ENCODE assay signal across 18 cellular contexts in the genomic region with DNA sequence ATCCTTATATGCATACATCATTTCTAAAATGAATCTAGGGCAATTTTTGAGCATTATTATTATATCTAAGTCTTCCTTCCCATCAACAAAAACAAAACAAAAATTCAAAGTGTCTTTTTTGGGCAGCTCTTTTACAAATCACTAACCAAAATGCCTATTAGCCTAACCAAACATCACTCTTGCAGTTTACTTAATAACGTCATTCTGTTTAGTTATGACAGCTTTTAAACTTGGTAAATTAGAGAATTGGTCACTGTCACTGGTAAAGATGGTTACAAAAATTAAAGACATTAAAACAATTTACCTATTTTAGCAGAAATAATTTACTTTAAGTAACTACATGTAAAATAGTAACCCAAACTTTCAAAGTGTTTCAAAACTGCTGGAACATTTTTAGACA. TPM values are rescaled to one million over a fixed set of nuclear protein-coding genes. Genes with fewer than 3 reads are reported as not detected.
A peak's percentile ranks its signal among the peaks of the same experiment; 100 is the strongest.
DNase-seq lines count a peak whose midpoint lies in the region; ATAC-seq, FAIRE-seq and TF ChIP-seq lines count a peak whose summit lies in the region.
"Had no signal": no experiment of that assay in that cellular context is flagged by ENCODE, and none has a peak within 500 bp of the region (broad histone marks: within the 10 kb centered on the region; RNA-seq: fewer than 3 reads in every experiment).

No MANE protein-coding gene starts in this region.

- H3K4me3 Mint-ChIP-seq in nephron, result peak overlapping the region; percentile 5 to 47 (median 13)
- H3K4me3 Mint-ChIP-seq: WTC11 had no signal

- H3K27me3 Mint-ChIP-seq in nephron (ENCODE audit: low read depth), result peaks cover 37% of the 10 kb centered on the region

- no peak overlapping the region for H2AFZ ChIP-seq in fibroblast of lung (ENCODE audit: low read length)

- TF ChIP-seq RAD21 in A549 (conservative IDR thresholded peaks at IDR 0.05 in 1 of 2, IDR thresholded peaks at IDR 0.05 in 1 of 2), result no peak

- no peak for TF ChIP-seq POLR2A in A549 (IDR thresholded peaks at IDR 0.05; ENCODE audit: low read length)

- no peak for TF ChIP-seq CTCF in A549 (IDR thresholded peaks at IDR 0.05)
- no peak for TF ChIP-seq CTCF in Panc1 (IDR thresholded peaks at IDR 0.05)
- TF ChIP-seq CTCF in fibroblast of lung (conservative IDR thresholded peaks at IDR 0.05 in 1 of 2, IDR thresholded peaks at IDR 0.05 in 1 of 2; ENCODE audit: low read depth in 1 of 2, low read length in 2 of 2), result no peak
- TF ChIP-seq CTCF in nephron (IDR thresholded peaks at IDR 0.05; ENCODE audit: unreplicated experiment in 3 of 3), result no peak

- no peaks in the 10 kb centered on the region for H3K27me3 ChIP-seq in Panc1 (ENCODE audit: control insufficient read depth, insufficient read depth, low read length)
- H3K27me3 ChIP-seq in fibroblast of lung (ENCODE audit: control insufficient read depth, insufficient read depth, low read length), result no peaks in the 10 kb centered on the region
- H3K27me3 ChIP-seq: ovary had no signal

- WGBS in A549 (ENCODE audit: missing lambda C conversion rate), result 18% methylated on average over 1 of the region's 1 CpG

- POLR2A ChIA-PET in A549 (lab: Yijun Ruan, JAX) (no interaction called here), Panc1 (lab: Charles Lee) (interaction anchor here (0.6 to 0.9 kb wide), 2 partner anchors 20 to 355 kb away, joined by 3 to 5 read pairs; no protein-coding TSS in a partner anchor)

- H3K4me3 ChIP-seq in A549 (no peak overlapping the region), Panc1 (ENCODE audit: low read depth in 2 of 2, low read length in 2 of 2) (peak overlapping the region; percentile 90 to 98; a peak in 3 of 4 replicates), fibroblast of lung (replicated peaks in 1 of 4; ENCODE audit: control extremely low read depth in 1 of 4, insufficient read depth in 1 of 4, low read depth in 3 of 4, low read length in 4 of 4) (peak overlapping the region in 1 of 4 experiments; percentile 71)
- H3K4me3 ChIP-seq: ovary had no signal

- H3K9me3 ChIP-seq in A549, result no peaks in the 10 kb centered on the region
- no peaks in the 10 kb centered on the region for H3K9me3 ChIP-seq in Panc1 (ENCODE audit: control insufficient read depth, insufficient read depth, low read depth, low read length)
- no peaks in the 10 kb centered on the region for H3K9me3 ChIP-seq in fibroblast of lung (ENCODE audit: control insufficient read depth, insufficient read depth, low read depth, low read length)
- H3K9me3 ChIP-seq: gastroesophageal sphincter, ovary had no signal

- H3K36me3 ChIP-seq in Panc1 (ENCODE audit: control insufficient read depth, insufficient read depth, low read length) (peaks cover 12% of the 10 kb centered on the region), fibroblast of lung (ENCODE audit: control insufficient read depth, insufficient read depth, low read length) (no peaks in the 10 kb centered on the region)
- H3K36me3 ChIP-seq: gastroesophageal sphincter, ovary had no signal

- H3K4me2 ChIP-seq in A549, result peak overlapping the region; percentile 98
- H3K4me2 ChIP-seq in fibroblast of lung (ENCODE audit: extremely low read depth, insufficient read depth, low read length), result peak overlapping the region; percentile 81

- CTCF ChIA-PET in A549 (lab: Yijun Ruan, JAX), result interaction anchor here (0.6 to 5.2 kb wide), 6 partner anchors 101 to 232 kb away, joined by 3 to 34 read pairs (median 6); no protein-coding TSS in a partner anchor
- CTCF ChIA-PET in Panc1 (lab: Charles Lee), result no interaction called here

- peaks cover 28% of the 10 kb centered on the region for H3K4me1 Mint-ChIP-seq in nephron

- DNase-seq in A549 (ENCODE audit: low read depth in 1 of 2, low spot score in 1 of 2), result no peak
- no peak for DNase-seq in Panc1 (ENCODE audit: low read depth, low spot score)
- no peak for DNase-seq in fibroblast of lung (ENCODE audit: low read depth in 2 of 2)
- no peak for DNase-seq in caudate nucleus (lab: John Stamatoyannopoulos, UW)
- DNase-seq in NCI-H2107 (lab: John Stamatoyannopoulos, UW), result no peak
- DNase-seq in HPDE6-E6E7 (ENCODE audit: extremely low spot score), result no peak
- DNase-seq: activated gamma-delta T cell, aorta, COR-L47, Kasumi-1, NCI-H1694 treated with DMSO at 0.1 percent for 48 hours, NCI-H510A, ovary, substantia nigra had no signal

- FAIRE-seq in A549 (lab: Jason Lieb, UNC), result no peak

- ATAC-seq in A549, result no peak
- no peak for ATAC-seq in Panc1
- no peak for ATAC-seq in GM21381 (IDR thresholded peaks at IDR 0.05; ENCODE audit: unreplicated experiment)
- ATAC-seq: gastroesophageal sphincter, WTC11 had no signal

- H3K36me3 Mint-ChIP-seq in nephron (ENCODE audit: low read depth), result no peaks in the 10 kb centered on the region
- H3K36me3 Mint-ChIP-seq: WTC11 had no signal

- H3K27ac Mint-ChIP-seq in nephron, result no peak overlapping the region
- H3K27ac Mint-ChIP-seq: WTC11 had no signal

- H3K9ac ChIP-seq in fibroblast of lung (ENCODE audit: insufficient read depth, low read length), result no peak overlapping the region

- no peak for TF ChIP-seq EP300 in A549 (IDR thresholded peaks at IDR 0.05)

- H3K4me1 ChIP-seq in A549, result peaks cover 67% of the 10 kb centered on the region
- H3K4me1 ChIP-seq in Panc1 (ENCODE audit: control insufficient read depth, insufficient read depth, low read length), result peaks cover 28% of the 10 kb centered on the region
- no peaks in the 10 kb centered on the region for H3K4me1 ChIP-seq in fibroblast of lung (ENCODE audit: control insufficient read depth, extremely low read depth, insufficient read depth, low read length)

- H3K79me2 ChIP-seq in fibroblast of lung (ENCODE audit: control insufficient read depth, insufficient read depth, low read length), result peaks cover 57% of the 10 kb centered on the region

- H3K9me3 Mint-ChIP-seq in nephron, result no peaks in the 10 kb centered on the region
- H3K9me3 Mint-ChIP-seq: WTC11 had no signal

- H3K27ac ChIP-seq in A549 (no peak overlapping the region), Panc1 (ENCODE audit: low read length) (peak overlapping the region; percentile 98), fibroblast of lung (ENCODE audit: insufficient read depth, low read length) (no peak overlapping the region), caudate nucleus (ENCODE audit: low read depth, low read length) (no peak overlapping the region)
- H3K27ac ChIP-seq: ovary had no signal

- BruUV-seq in Panc1 (replicated peaks; lab: Mats Ljungman, UMichigan), result no TSS peak

- H4K20me1 ChIP-seq in fibroblast of lung (ENCODE audit: control insufficient read depth, extremely low read depth, insufficient read depth, low read length), result no peaks in the 10 kb centered on the region

- in situ Hi-C loops in Panc1 (cut with HindIII; ENCODE audit: low pct_unique_long_range_greater_than_20kb, low sequenced_read_pairs), result no loop called here

- intact Hi-C loops in Panc1 (cut with micrococcal nuclease; ENCODE audit: unreplicated experiment), result loop anchor here (10.0 kb wide), 1 partner anchor 190 kb away; no protein-coding TSS in a partner anchor

TF ChIP-seq in A549, 52 proteins besides CTCF, POLR2A, EP300 and RAD21:
- TF ChIP-seq ESRRA (IDR thresholded peaks at IDR 0.05; ENCODE audit: borderline replicate concordance, low read length) (no peak), CHD4 (IDR thresholded peaks at IDR 0.05; ENCODE audit: borderline replicate concordance) (no peak), CBX2 (IDR thresholded peaks at IDR 0.05; ENCODE audit: borderline replicate concordance, low read depth) (no peak), FOXS1 (CRISPR knock-in tag; IDR thresholded peaks at IDR 0.05) (no peak), CHD2 (IDR thresholded peaks at IDR 0.05; ENCODE audit: low read length, partially characterized antibody) (no peak), MYC (IDR thresholded peaks at IDR 0.05; ENCODE audit: borderline replicate concordance, low read length) (no peak), POLR2AphosphoS2 (conservative IDR thresholded peaks at IDR 0.05; ENCODE audit: low read length) (no peak), SMC3 (IDR thresholded peaks at IDR 0.05) (no peak), BHLHE40 (IDR thresholded peaks at IDR 0.05; ENCODE audit: low read depth, low read length) (no peak), TP53 (CRISPR knock-in tag; IDR thresholded peaks at IDR 0.05) (no peak), NFE2L2 (conservative IDR thresholded peaks at IDR 0.05; ENCODE audit: low read length) (no peak), MAZ (IDR thresholded peaks at IDR 0.05; ENCODE audit: borderline replicate concordance, low read depth, low read length) (no peak), ZSCAN20 (CRISPR knock-in tag; IDR thresholded peaks at IDR 0.05) (no peak)
- TF ChIP-seq, protein P1, sequence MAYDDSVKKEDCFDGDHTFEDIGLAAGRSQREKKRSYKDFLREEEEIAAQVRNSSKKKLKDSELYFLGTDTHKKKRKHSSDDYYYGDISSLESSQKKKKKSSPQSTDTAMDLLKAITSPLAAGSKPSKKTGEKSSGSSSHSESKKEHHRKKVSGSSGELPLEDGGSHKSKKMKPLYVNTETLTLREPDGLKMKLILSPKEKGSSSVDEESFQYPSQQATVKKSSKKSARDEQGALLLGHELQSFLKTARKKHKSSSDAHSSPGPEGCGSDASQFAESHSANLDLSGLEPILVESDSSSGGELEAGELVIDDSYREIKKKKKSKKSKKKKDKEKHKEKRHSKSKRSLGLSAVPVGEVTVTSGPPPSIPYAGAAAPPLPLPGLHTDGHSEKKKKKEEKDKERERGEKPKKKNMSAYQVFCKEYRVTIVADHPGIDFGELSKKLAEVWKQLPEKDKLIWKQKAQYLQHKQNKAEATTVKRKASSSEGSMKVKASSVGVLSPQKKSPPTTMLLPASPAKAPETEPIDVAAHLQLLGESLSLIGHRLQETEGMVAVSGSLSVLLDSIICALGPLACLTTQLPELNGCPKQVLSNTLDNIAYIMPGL (CRISPR knock-in tag; IDR thresholded peaks at IDR 0.05; ENCODE audit: borderline replicate concordance), result no peak
- TF ChIP-seq, protein P2, sequence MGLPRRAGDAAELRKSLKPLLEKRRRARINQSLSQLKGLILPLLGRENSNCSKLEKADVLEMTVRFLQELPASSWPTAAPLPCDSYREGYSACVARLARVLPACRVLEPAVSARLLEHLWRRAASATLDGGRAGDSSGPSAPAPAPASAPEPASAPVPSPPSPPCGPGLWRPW (IDR thresholded peaks at IDR 0.05), result no peak

RNA-seq across cellular contexts. Expression of gene ARHGAP29, which starts 2.8 kb away (rescaled TPM):
- polyA plus RNA-seq in A549 (2011; rRNA removed) (22.0 and 29.7 TPM in 2 replicates), A549 (2017; fragmentation: RNase III; extraction: RNeasy Plus Mini Kit Qiagen cat#74134 plus additional on column Dnase treatment) (14.3 to 16.2 TPM (median 15.8 TPM) in 3 replicates), fibroblast of lung (35.4 and 37.3 TPM in 2 replicates)
- 4.7 and 5.0 TPM in 2 replicates for polyA plus RNA-seq in A549 (2012; cell fraction: cytosol; rRNA removed)
- polyA plus RNA-seq in A549 (2012; cell fraction: nucleus; rRNA removed), result 4.3 and 5.9 TPM in 2 replicates
- 15.6 and 16.1 TPM in 2 replicates for polyA minus RNA-seq in A549 (2011; rRNA and poly(A)+ RNA removed)
- total RNA-seq in Panc1 (2021; ENCODE audit: unreplicated experiment) (197 TPM), fibroblast of lung (20.5 and 26.6 TPM in 2 replicates)
- 64.8 TPM for polyA plus RNA-seq in Panc1 (2012; ENCODE audit: insufficient read length)
- 19.5 and 20.4 TPM in 2 replicates for polyA plus RNA-seq in fibroblast of lung (2012)
- 7.0 and 7.8 TPM in 2 replicates for polyA minus RNA-seq in fibroblast of lung (ENCODE audit: low replicate concordance)
